Comparison of ENCODE assay signal across 1 cellular context in genomic region chr6:32355018-32355417, GRCh38.
TF ChIP-seq lines count a peak whose summit lies in the region.

No MANE protein-coding gene starts in this region.

TF ChIP-seq in HepG2, 621 proteins besides CTCF, POLR2A, EP300 and RAD21:
- TF ChIP-seq ZBTB26 (CRISPR knock-in tag; IDR thresholded peaks at IDR 0.05; ENCODE audit: borderline replicate concordance) (no peak), HNRNPK (IDR thresholded peaks at IDR 0.05; ENCODE audit: low read depth, low read length, poor library complexity, severe bottlenecking) (peak; percentile 67), KAT7 (CRISPR knock-in tag; IDR thresholded peaks at IDR 0.05; ENCODE audit: borderline replicate concordance) (no peak)
